ENCODE assay signal across 1 cellular context in genomic region chr6:43286995-43287716, GRCh38.
TF ChIP-seq lines count a peak whose summit lies in the region.

No MANE protein-coding gene starts in this region.

TF ChIP-seq in GM12878, 131 proteins besides CTCF, POLR2A, EP300 and RAD21:
- no peak for TF ChIP-seq JUND (IDR thresholded peaks at IDR 0.05; ENCODE audit: low read depth, low read length)
- TF ChIP-seq ELK1 (IDR thresholded peaks at IDR 0.05; ENCODE audit: low read depth, low read length): no peak
- no peak for TF ChIP-seq ESRRA (IDR thresholded peaks at IDR 0.05; ENCODE audit: low read length)
- TF ChIP-seq BRCA1 (IDR thresholded peaks at IDR 0.05; ENCODE audit: low read depth, low read length): no peak
- TF ChIP-seq ZNF592 (IDR thresholded peaks at IDR 0.05): no peak
- TF ChIP-seq SIX5 (IDR thresholded peaks at IDR 0.05; ENCODE audit: low read depth, low read length, severe bottlenecking): no peak
- no peak for TF ChIP-seq MLLT1 (IDR thresholded peaks at IDR 0.05)
